ENCODE assay signal across 1 cellular context in genomic region chr1:27157194-27157593, GRCh38.
TF ChIP-seq lines count a peak whose summit lies in the region.

No MANE protein-coding gene starts in this region.

TF ChIP-seq in K562, 482 proteins besides CTCF, POLR2A, EP300 and RAD21 (continued from another document and continues in another):
- TF ChIP-seq FOXP4 (CRISPR knock-in tag; IDR thresholded peaks at IDR 0.05; ENCODE audit: borderline replicate concordance) (peak; percentile 78; the same call in 1 of the 2 replicates), SMARCA4 (IDR thresholded peaks at IDR 0.05) (peak; percentile 91), ZNF699 (CRISPR knock-in tag; IDR thresholded peaks at IDR 0.05; ENCODE audit: insufficient replicate concordance) (no peak), ID3 (CRISPR knock-in tag; IDR thresholded peaks at IDR 0.05) (no peak), ID3 (tag; IDR thresholded peaks at IDR 0.05) (no peak), ETV1 (tag; conservative IDR thresholded peaks at IDR 0.05; ENCODE audit: low read depth) (0 out of 2 replicates have a peak, but pooled peaks have one; percentile 37), FOSL1 (tag; conservative IDR thresholded peaks at IDR 0.05) (0 out of 2 replicates have a peak, but pooled peaks have one; percentile 20), SMARCA5 (IDR thresholded peaks at IDR 0.05) (peak; percentile 43; the same call in 1 of the 2 replicates), EGR1 (conservative IDR thresholded peaks at IDR 0.05) (no peak; the same call in 1 of the 2 replicates), NFIC (IDR thresholded peaks at IDR 0.05) (peak; percentile 51), PHB (CRISPR knock-in tag; IDR thresholded peaks at IDR 0.05) (no peak), FOXM1 (IDR thresholded peaks at IDR 0.05; ENCODE audit: low read depth) (peak; percentile 51; the same call in 1 of the 2 replicates), FOXM1 (CRISPR knock-in tag; IDR thresholded peaks at IDR 0.05; ENCODE audit: low read depth) (no peak), CHAMP1 (IDR thresholded peaks at IDR 0.05) (peak; percentile 33; the same call in 1 of the 2 replicates), NCOA1 (IDR thresholded peaks at IDR 0.05; ENCODE audit: low read depth) (peak; percentile 57; the same call in 1 of the 2 replicates), FIP1L1 (IDR thresholded peaks at IDR 0.05; ENCODE audit: low read depth, low read length, poor library complexity, severe bottlenecking) (no peak), GATA2 (CRISPR knock-in tag; IDR thresholded peaks at IDR 0.05) (peak; percentile 71), ESRRA (IDR thresholded peaks at IDR 0.05; ENCODE audit: borderline replicate concordance, low read depth) (peak; percentile 99), CBFA2T3 (IDR thresholded peaks at IDR 0.05) (peak; percentile 92), RCOR1 (IDR thresholded peaks at IDR 0.05; ENCODE audit: borderline replicate concordance in 1 of 2, low read depth in 2 of 2, low read length in 2 of 2) (peak; percentile 77 to 91), GTF2F1 (IDR thresholded peaks at IDR 0.05; ENCODE audit: low read depth, low read length) (no peak), ATF2 (CRISPR knock-in tag; IDR thresholded peaks at IDR 0.05) (no peak), POLR2AphosphoS5 (IDR thresholded peaks at IDR 0.05; ENCODE audit: control insufficient read depth, insufficient read depth, low read depth, low read length) (peak; percentile 69; the same call in 1 of the 2 replicates), ZZZ3 (IDR thresholded peaks at IDR 0.05) (no peak), IFI16 (CRISPR knock-in tag; IDR thresholded peaks at IDR 0.05) (no peak), PML (IDR thresholded peaks at IDR 0.05; ENCODE audit: low read length) (no peak), MTA3 (IDR thresholded peaks at IDR 0.05; ENCODE audit: borderline replicate concordance) (peak; percentile 48; the same call in 1 of the 2 replicates), SREBF1 (IDR thresholded peaks at IDR 0.05; ENCODE audit: borderline replicate concordance, low read depth, low read length) (no peak), MCM2 (IDR thresholded peaks at IDR 0.05; ENCODE audit: low read depth) (no peak), RBM25 (IDR thresholded peaks at IDR 0.05; ENCODE audit: low read depth, low read length, severe bottlenecking) (peak; percentile 52), CREB3 (tag; conservative IDR thresholded peaks at IDR 0.05; ENCODE audit: low read depth) (no peak), TBL1XR1 (IDR thresholded peaks at IDR 0.05; ENCODE audit: low read length in 2 of 2) (peak in 1 of 2 experiments; percentile 71; a peak in 3 of 4 replicates), ESRRB (CRISPR knock-in tag; IDR thresholded peaks at IDR 0.05; ENCODE audit: borderline replicate concordance) (no peak), UBTF (IDR thresholded peaks at IDR 0.05; ENCODE audit: borderline replicate concordance in 1 of 2, low read depth in 2 of 2, low read length in 2 of 2) (no peak), KLF6 (CRISPR knock-in tag; IDR thresholded peaks at IDR 0.05; ENCODE audit: borderline replicate concordance) (peak; percentile 12; the same call in 1 of the 2 replicates)
- TF ChIP-seq, protein P1, sequence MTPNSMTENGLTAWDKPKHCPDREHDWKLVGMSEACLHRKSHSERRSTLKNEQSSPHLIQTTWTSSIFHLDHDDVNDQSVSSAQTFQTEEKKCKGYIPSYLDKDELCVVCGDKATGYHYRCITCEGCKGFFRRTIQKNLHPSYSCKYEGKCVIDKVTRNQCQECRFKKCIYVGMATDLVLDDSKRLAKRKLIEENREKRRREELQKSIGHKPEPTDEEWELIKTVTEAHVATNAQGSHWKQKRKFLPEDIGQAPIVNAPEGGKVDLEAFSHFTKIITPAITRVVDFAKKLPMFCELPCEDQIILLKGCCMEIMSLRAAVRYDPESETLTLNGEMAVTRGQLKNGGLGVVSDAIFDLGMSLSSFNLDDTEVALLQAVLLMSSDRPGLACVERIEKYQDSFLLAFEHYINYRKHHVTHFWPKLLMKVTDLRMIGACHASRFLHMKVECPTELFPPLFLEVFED (CRISPR knock-in tag; conservative IDR thresholded peaks at IDR 0.05), result 0 out of 2 replicates have a peak, but pooled peaks have one; percentile 4
- TF ChIP-seq, protein P2, sequence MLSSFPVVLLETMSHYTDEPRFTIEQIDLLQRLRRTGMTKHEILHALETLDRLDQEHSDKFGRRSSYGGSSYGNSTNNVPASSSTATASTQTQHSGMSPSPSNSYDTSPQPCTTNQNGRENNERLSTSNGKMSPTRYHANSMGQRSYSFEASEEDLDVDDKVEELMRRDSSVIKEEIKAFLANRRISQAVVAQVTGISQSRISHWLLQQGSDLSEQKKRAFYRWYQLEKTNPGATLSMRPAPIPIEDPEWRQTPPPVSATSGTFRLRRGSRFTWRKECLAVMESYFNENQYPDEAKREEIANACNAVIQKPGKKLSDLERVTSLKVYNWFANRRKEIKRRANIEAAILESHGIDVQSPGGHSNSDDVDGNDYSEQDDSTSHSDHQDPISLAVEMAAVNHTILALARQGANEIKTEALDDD (IDR thresholded peaks at IDR 0.05), result peak; percentile 49; the same call in 1 of the 2 replicates
- TF ChIP-seq, protein P3, sequence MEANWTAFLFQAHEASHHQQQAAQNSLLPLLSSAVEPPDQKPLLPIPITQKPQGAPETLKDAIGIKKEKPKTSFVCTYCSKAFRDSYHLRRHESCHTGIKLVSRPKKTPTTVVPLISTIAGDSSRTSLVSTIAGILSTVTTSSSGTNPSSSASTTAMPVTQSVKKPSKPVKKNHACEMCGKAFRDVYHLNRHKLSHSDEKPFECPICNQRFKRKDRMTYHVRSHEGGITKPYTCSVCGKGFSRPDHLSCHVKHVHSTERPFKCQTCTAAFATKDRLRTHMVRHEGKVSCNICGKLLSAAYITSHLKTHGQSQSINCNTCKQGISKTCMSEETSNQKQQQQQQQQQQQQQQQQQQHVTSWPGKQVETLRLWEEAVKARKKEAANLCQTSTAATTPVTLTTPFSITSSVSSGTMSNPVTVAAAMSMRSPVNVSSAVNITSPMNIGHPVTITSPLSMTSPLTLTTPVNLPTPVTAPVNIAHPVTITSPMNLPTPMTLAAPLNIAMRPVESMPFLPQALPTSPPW (CRISPR knock-in tag; IDR thresholded peaks at IDR 0.05), result peak; percentile 91
- TF ChIP-seq, protein P4, sequence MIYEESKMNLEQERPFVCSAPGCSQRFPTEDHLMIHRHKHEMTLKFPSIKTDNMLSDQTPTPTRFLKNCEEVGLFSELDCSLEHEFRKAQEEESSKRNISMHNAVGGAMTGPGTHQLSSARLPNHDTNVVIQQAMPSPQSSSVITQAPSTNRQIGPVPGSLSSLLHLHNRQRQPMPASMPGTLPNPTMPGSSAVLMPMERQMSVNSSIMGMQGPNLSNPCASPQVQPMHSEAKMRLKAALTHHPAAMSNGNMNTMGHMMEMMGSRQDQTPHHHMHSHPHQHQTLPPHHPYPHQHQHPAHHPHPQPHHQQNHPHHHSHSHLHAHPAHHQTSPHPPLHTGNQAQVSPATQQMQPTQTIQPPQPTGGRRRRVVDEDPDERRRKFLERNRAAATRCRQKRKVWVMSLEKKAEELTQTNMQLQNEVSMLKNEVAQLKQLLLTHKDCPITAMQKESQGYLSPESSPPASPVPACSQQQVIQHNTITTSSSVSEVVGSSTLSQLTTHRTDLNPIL (CRISPR knock-in tag; IDR thresholded peaks at IDR 0.05), result no peak
- TF ChIP-seq, protein P5, sequence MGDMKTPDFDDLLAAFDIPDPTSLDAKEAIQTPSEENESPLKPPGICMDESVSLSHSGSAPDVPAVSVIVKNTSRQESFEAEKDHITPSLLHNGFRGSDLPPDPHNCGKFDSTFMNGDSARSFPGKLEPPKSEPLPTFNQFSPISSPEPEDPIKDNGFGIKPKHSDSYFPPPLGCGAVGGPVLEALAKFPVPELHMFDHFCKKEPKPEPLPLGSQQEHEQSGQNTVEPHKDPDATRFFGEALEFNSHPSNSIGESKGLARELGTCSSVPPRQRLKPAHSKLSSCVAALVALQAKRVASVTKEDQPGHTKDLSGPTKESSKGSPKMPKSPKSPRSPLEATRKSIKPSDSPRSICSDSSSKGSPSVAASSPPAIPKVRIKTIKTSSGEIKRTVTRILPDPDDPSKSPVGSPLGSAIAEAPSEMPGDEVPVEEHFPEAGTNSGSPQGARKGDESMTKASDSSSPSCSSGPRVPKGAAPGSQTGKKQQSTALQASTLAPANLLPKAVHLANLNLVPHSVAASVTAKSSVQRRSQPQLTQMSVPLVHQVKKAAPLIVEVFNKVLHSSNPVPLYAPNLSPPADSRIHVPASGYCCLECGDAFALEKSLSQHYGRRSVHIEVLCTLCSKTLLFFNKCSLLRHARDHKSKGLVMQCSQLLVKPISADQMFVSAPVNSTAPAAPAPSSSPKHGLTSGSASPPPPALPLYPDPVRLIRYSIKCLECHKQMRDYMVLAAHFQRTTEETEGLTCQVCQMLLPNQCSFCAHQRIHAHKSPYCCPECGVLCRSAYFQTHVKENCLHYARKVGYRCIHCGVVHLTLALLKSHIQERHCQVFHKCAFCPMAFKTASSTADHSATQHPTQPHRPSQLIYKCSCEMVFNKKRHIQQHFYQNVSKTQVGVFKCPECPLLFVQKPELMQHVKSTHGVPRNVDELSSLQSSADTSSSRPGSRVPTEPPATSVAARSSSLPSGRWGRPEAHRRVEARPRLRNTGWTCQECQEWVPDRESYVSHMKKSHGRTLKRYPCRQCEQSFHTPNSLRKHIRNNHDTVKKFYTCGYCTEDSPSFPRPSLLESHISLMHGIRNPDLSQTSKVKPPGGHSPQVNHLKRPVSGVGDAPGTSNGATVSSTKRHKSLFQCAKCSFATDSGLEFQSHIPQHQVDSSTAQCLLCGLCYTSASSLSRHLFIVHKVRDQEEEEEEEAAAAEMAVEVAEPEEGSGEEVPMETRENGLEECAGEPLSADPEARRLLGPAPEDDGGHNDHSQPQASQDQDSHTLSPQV (IDR thresholded peaks at IDR 0.05), result peak; percentile 56; the same call in 1 of the 2 replicates
